Comparison of ENCODE assay signal across 12 cellular contexts in genomic region chr15:85333132-85333831, GRCh38. TPM values are rescaled to one million over a fixed set of nuclear protein-coding genes. Genes with fewer than 3 reads are reported as not detected.
DNase-seq lines count a peak whose midpoint lies in the region; ATAC-seq, FAIRE-seq and TF ChIP-seq lines count a peak whose summit lies in the region.
"Had no signal": no experiment of that assay in that cellular context is flagged by ENCODE, and none has a peak within 500 bp of the region (broad histone marks: within the 10 kb centered on the region; RNA-seq: fewer than 3 reads in every experiment).

No MANE protein-coding gene starts in this region.

- H3K36me3 ChIP-seq in heart right ventricle (no peaks in the 10 kb centered on the region), keratinocyte (ENCODE audit: control insufficient read depth in 2 of 2, extremely low read depth in 1 of 2, insufficient read depth in 2 of 2, low read length in 2 of 2) (no peaks in the 10 kb centered on the region), vagina (no peaks in the 10 kb centered on the region), Peyer's patch (no peaks in the 10 kb centered on the region)
- H3K36me3 ChIP-seq: BLaER1 had no signal

- peak overlapping the region; percentile 34 to 93 (median 89) for H3K27ac ChIP-seq in heart right ventricle
- H3K27ac ChIP-seq in keratinocyte (ENCODE audit: control insufficient read depth, insufficient read depth, low read length): no peak overlapping the region
- H3K27ac ChIP-seq in vagina: peak overlapping the region; percentile 89
- H3K27ac ChIP-seq in Peyer's patch: no peak overlapping the region
- H3K27ac ChIP-seq: BLaER1 had no signal

- H3K27me3 ChIP-seq in heart right ventricle (no peaks in the 10 kb centered on the region), keratinocyte (ENCODE audit: control insufficient read depth, extremely low read depth, insufficient read depth, low read length) (no peaks in the 10 kb centered on the region), vagina (no peaks in the 10 kb centered on the region), Peyer's patch (no peaks in the 10 kb centered on the region)
- H3K27me3 ChIP-seq: BLaER1 had no signal

- no peaks in the 10 kb centered on the region for H3K79me2 ChIP-seq in keratinocyte (ENCODE audit: control insufficient read depth, insufficient read depth, low read length)

- H3K4me3 ChIP-seq in heart right ventricle: no peak overlapping the region
- no peak overlapping the region for H3K4me3 ChIP-seq in keratinocyte (ENCODE audit: control insufficient read depth in 2 of 3, extremely low read depth in 1 of 3, insufficient read depth in 2 of 3, low read depth in 1 of 3, low read length in 3 of 3)
- H3K4me3 ChIP-seq in vagina: no peak overlapping the region
- H3K4me3 ChIP-seq in Peyer's patch: no peak overlapping the region
- H3K4me3 ChIP-seq: BLaER1 had no signal

- no peaks in the 10 kb centered on the region for H3K9me1 ChIP-seq in keratinocyte (ENCODE audit: control insufficient read depth, extremely low read depth, insufficient read depth, low read length)

- no peaks in the 10 kb centered on the region for H4K20me1 ChIP-seq in keratinocyte (ENCODE audit: control insufficient read depth, extremely low read depth, insufficient read depth, low read length)
- H4K20me1 ChIP-seq: BLaER1 had no signal

- CTCF ChIA-PET in activated B cell treated with CpG ODN at 0.5 μM for 24 hours (lab: Charles Lee): interaction anchor here (1.0 to 7.3 kb wide), 3 partner anchors 38 to 81 kb away, joined by 3 to 75 read pairs (median 4); no protein-coding TSS in a partner anchor

- peak overlapping the region; percentile 30 for H2AFZ ChIP-seq in keratinocyte (ENCODE audit: control insufficient read depth, low read length)

- ATAC-seq in heart right ventricle (no peak), Right ventricle myocardium inferior (no peak), activated B cell treated with CpG ODN at 0.5 μM for 24 hours (ENCODE audit: low read depth) (no peak), GM21619 (IDR thresholded peaks at IDR 0.05; ENCODE audit: unreplicated experiment) (no peak)
- ATAC-seq: activated CD4-positive, alpha-beta T cell treated with anti-CD3 and anti-CD28 coated beads for 36 hours had no signal

- intact Hi-C loops in heart right ventricle (cut with DNase I) (loop anchor here in 7 of 10 donors (5.0 to 10.0 kb wide), 10 partner anchors 49 to 252 kb away; partner anchors contain the start of gene AKAP13 (in 2 of the 7)), Right ventricle myocardium inferior (cut with DNase I) (loop anchor here (5.0 kb wide), 1 partner anchor 169 kb away; no protein-coding TSS in a partner anchor), activated B cell treated with CpG ODN at 0.5 μM for 24 hours (cut with micrococcal nuclease) (loop anchor here (5.0 kb wide), 1 partner anchor 154 kb away; no protein-coding TSS in a partner anchor), vagina (cut with DNase I) (no loop called here)

- H3K4me1 Mint-ChIP-seq in activated B cell treated with CpG ODN at 0.5 μM for 24 hours: peaks cover 52% of the 10 kb centered on the region

- no peaks in the 10 kb centered on the region for H3K9me3 Mint-ChIP-seq in activated B cell treated with CpG ODN at 0.5 μM for 24 hours

- no peak overlapping the region for H3K4me2 ChIP-seq in keratinocyte (ENCODE audit: control insufficient read depth, extremely low read depth, insufficient read depth, low read depth, low read length)
- H3K4me2 ChIP-seq: BLaER1 had no signal

- FAIRE-seq in keratinocyte (lab: Jason Lieb, UNC): no peak
- FAIRE-seq: endometrium had no signal

- H3K36me3 Mint-ChIP-seq in activated B cell treated with CpG ODN at 0.5 μM for 24 hours (ENCODE audit: low read depth): no peaks in the 10 kb centered on the region

- TF ChIP-seq POLR2A in vagina (IDR thresholded peaks at IDR 0.05) (no peak), Peyer's patch (IDR thresholded peaks at IDR 0.05) (no peak)

- POLR2A ChIA-PET in activated B cell treated with CpG ODN at 0.5 μM for 24 hours (lab: Charles Lee): interaction anchor here (6.2 to 11.9 kb wide), 4 partner anchors 17 to 80 kb away, joined by 34 to 409 read pairs (median 136); partner anchors contain the start of gene AKAP13

- H3K4me1 ChIP-seq in heart right ventricle (peaks cover 33 to 80% (median 66%) of the 10 kb centered on the region in 9 donors), keratinocyte (ENCODE audit: control insufficient read depth, extremely low read depth, insufficient read depth, low read length) (peaks cover 11% of the 10 kb centered on the region), vagina (peaks cover 38% of the 10 kb centered on the region), Peyer's patch (peaks cover 0 to 32% (median 10%) of the 10 kb centered on the region in 4 donors)

- H3K27ac Mint-ChIP-seq in activated B cell treated with CpG ODN at 0.5 μM for 24 hours: peak overlapping the region; percentile 99
- H3K27ac Mint-ChIP-seq: activated CD4-positive, alpha-beta T cell treated with anti-CD3 and anti-CD28 coated beads for 36 hours had no signal

- 58 to 72% methylated on average over 6 of the region's 6 CpGs for WGBS in heart right ventricle, 2 donors

- dilution Hi-C loops in keratinocyte (cut with MboI; ENCODE audit: extremely low pct_ligation_motif_present, low sequenced_read_pairs): no loop called here

- H3K9ac ChIP-seq in keratinocyte (ENCODE audit: control insufficient read depth, extremely low read depth, insufficient read depth, low read length): no peak overlapping the region
- H3K9ac ChIP-seq: BLaER1 had no signal

- H3K9me3 ChIP-seq in heart right ventricle: peaks cover 0 to 4% (median 0%) of the 10 kb centered on the region in 11 donors
- H3K9me3 ChIP-seq in keratinocyte (ENCODE audit: control insufficient read depth, low read depth, low read length): peaks cover 2% of the 10 kb centered on the region
- no peaks in the 10 kb centered on the region for H3K9me3 ChIP-seq in vagina
- H3K9me3 ChIP-seq in Peyer's patch: no peaks in the 10 kb centered on the region
- H3K9me3 ChIP-seq: BLaER1 had no signal

- DNase-seq in heart right ventricle (no peak), Right ventricle myocardium inferior (ENCODE audit: missing footprints) (no peak), activated B cell treated with CpG ODN at 0.5 μM for 24 hours (no peak), keratinocyte (ENCODE audit: low read depth, low spot score) (no peak), vagina (ENCODE audit: extremely low spot score in 2 of 2) (no peak), Peyer's patch (no peak), NCI-H1417 treated with DMSO at 0.1 percent for 48 hours (lab: John Stamatoyannopoulos, UW) (no peak)
- DNase-seq: activated CD4-positive, alpha-beta T cell treated with anti-CD3 and anti-CD28 coated beads for 36 hours; left cardiac atrium had no signal

- H3K27me3 Mint-ChIP-seq in activated B cell treated with CpG ODN at 0.5 μM for 24 hours: no peaks in the 10 kb centered on the region
- H3K27me3 Mint-ChIP-seq: activated CD4-positive, alpha-beta T cell treated with anti-CD3 and anti-CD28 coated beads for 36 hours had no signal

- TF ChIP-seq CTCF in heart right ventricle (IDR thresholded peaks at IDR 0.05) (peak in 1 of 9 donors; percentile 3), activated B cell treated with CpG ODN at 0.5 μM for 24 hours (IDR thresholded peaks at IDR 0.05) (no peak), keratinocyte (optimal IDR thresholded peaks at IDR 0.05 in 1 of 3, IDR thresholded peaks at IDR 0.05 in 1 of 3, conservative IDR thresholded peaks at IDR 0.05 in 1 of 3; ENCODE audit: extremely low read depth in 1 of 3, insufficient read depth in 2 of 3, low read length in 3 of 3) (no peak), vagina (IDR thresholded peaks at IDR 0.05) (no peak), Peyer's patch (IDR thresholded peaks at IDR 0.05) (no peak)

- no peak overlapping the region for H3K4me3 Mint-ChIP-seq in activated B cell treated with CpG ODN at 0.5 μM for 24 hours
- H3K4me3 Mint-ChIP-seq: activated CD4-positive, alpha-beta T cell treated with anti-CD3 and anti-CD28 coated beads for 36 hours had no signal

RNA-seq across cellular contexts. Expression of gene AKAP13, which starts 47.1 kb away (rescaled TPM):
- 100 to 1,000 TPM; 325 to 645 (median 537) TPM for total RNA-seq in heart right ventricle
- polyA plus RNA-seq in heart right ventricle: 100 to 1,000 TPM in 1 of 2 donors, 10 to 100 TPM in 1; 89.3 to 143 TPM
- total RNA-seq in Right ventricle myocardium inferior: 292 TPM
- 254 and 290 TPM in 2 replicates for total RNA-seq in activated B cell treated with CpG ODN at 0.5 μM for 24 hours
- 8.4 to 17.0 TPM (median 16.7 TPM) in 3 replicates for polyA plus RNA-seq in keratinocyte
- polyA plus RNA-seq in keratinocyte (2011; ENCODE audit: low read depth): 156 TPM
- polyA plus RNA-seq in keratinocyte (2011; cell fraction: cytosol; rRNA removed): 8.4 and 9.5 TPM in 2 replicates
- 59.3 and 73.1 TPM in 2 replicates for polyA plus RNA-seq in keratinocyte (2011; cell fraction: nucleus; rRNA removed)
- 17.9 and 38.7 TPM in 2 replicates for polyA plus RNA-seq in keratinocyte (2012; ENCODE audit: low replicate concordance)
- polyA minus RNA-seq in keratinocyte: 53.0 to 98.1 TPM (median 93.5 TPM) in 3 replicates
- polyA minus RNA-seq in keratinocyte (2011; cell fraction: cytosol; rRNA and poly(A)+ RNA removed): 21.5 TPM
- 110 and 218 TPM in 2 replicates for polyA minus RNA-seq in keratinocyte (2011; cell fraction: nucleus; rRNA and poly(A)+ RNA removed)
- 177 TPM for total RNA-seq in vagina
- 100 to 1,000 TPM; 166 to 742 (median 242) TPM for total RNA-seq in Peyer's patch

Comparison
In these comparisons a context has a peak if more than half of its experiments do, and no peak if none do; other contexts are left out.
1. H3K27ac ChIP-seq: peak in heart right ventricle (10 of 10) and vagina (single experiment); none in keratinocyte (single experiment) and Peyer's patch (0 of 4).